21 cellular contexts compared by ENCODE assay signal in genomic region chr2:175755656-175756386, GRCh38.
DNase-seq lines count a peak whose midpoint lies in the region; ATAC-seq, FAIRE-seq and TF ChIP-seq lines count a peak whose summit lies in the region.
"Had no signal": no experiment of that assay in that cellular context is flagged by ENCODE, and none has a peak within 500 bp of the region (broad histone marks: within the 10 kb centered on the region; RNA-seq: fewer than 3 reads in every experiment).

No MANE protein-coding gene starts in this region.

- H3K4me1 Mint-ChIP-seq in neural crest cell: peaks cover 12% of the 10 kb centered on the region
- H3K4me1 Mint-ChIP-seq: IgD-negative memory B cell had no signal

- FAIRE-seq in HepG2 (lab: Jason Lieb, UNC): peak; percentile 55
- FAIRE-seq in K562 (lab: Jason Lieb, UNC): peak; percentile 69
- FAIRE-seq: A549, GM12878, GM19239, HTR-8/SVneo had no signal

- H3K27ac ChIP-seq in HepG2 (ENCODE audit: extremely low read length, insufficient read depth, low read length) (peak overlapping the region; percentile 30), right lobe of liver (no peak overlapping the region), K562 (ENCODE audit: extremely low read depth, low read depth, low read length) (no peak overlapping the region), esophagus muscularis mucosa (replicated peaks in 1 of 4) (no peak overlapping the region)
- H3K27ac ChIP-seq: 22Rv1, A549, KMS-11 had no signal

- H3K4me2 ChIP-seq in HepG2 (ENCODE audit: low read depth, low read length) (no peak overlapping the region; the same call in 1 of the 2 replicates), K562 (ENCODE audit: insufficient read depth, low read length) (no peak overlapping the region)
- H3K4me2 ChIP-seq: A549, KMS-11 had no signal

- H4K20me1 ChIP-seq in HepG2 (ENCODE audit: insufficient read depth, low read length): no peaks in the 10 kb centered on the region
- no peaks in the 10 kb centered on the region for H4K20me1 ChIP-seq in K562 (replicated peaks; ENCODE audit: control insufficient read depth, insufficient read depth, low read length)

- peak overlapping the region; percentile 68 for H3K27ac Mint-ChIP-seq in neural crest cell (ENCODE audit: unreplicated experiment)
- H3K27ac Mint-ChIP-seq: CD8-positive, alpha-beta T cell; HFFc6; IgD-negative memory B cell had no signal

- no peak overlapping the region for H3K4me3 Mint-ChIP-seq in neural crest cell
- H3K4me3 Mint-ChIP-seq: CD8-positive, alpha-beta T cell; HFFc6; IgD-negative memory B cell had no signal

- H3K4me1 ChIP-seq in HepG2 (ENCODE audit: insufficient read depth, low read length) (peaks cover 24% of the 10 kb centered on the region), right lobe of liver (no peaks in the 10 kb centered on the region), K562 (replicated peaks in 1 of 2; ENCODE audit: control insufficient read depth in 2 of 2, insufficient read depth in 2 of 2, low read length in 2 of 2) (no peaks in the 10 kb centered on the region), esophagus muscularis mucosa (no peaks in the 10 kb centered on the region)
- H3K4me1 ChIP-seq: A549 had no signal

- H3K27me3 Mint-ChIP-seq in neural crest cell (ENCODE audit: low read depth): no peaks in the 10 kb centered on the region

- H3K79me2 ChIP-seq in HepG2 (ENCODE audit: insufficient read depth, low read length) (no peaks in the 10 kb centered on the region), K562 (ENCODE audit: control insufficient read depth, insufficient read depth, low read length) (no peaks in the 10 kb centered on the region)

- BruUV-seq in HepG2 (replicated peaks; lab: Mats Ljungman, UMichigan) (no TSS peak), K562 (replicated peaks; lab: Mats Ljungman, UMichigan) (no TSS peak)

- CTCF ChIA-PET in HepG2 (lab: Yijun Ruan, JAX; ENCODE audit: low intra/inter-chr PET ratio, low total read pairs): no interaction called here
- CTCF ChIA-PET in K562 (lab: Yijun Ruan, JAX; ENCODE audit: low intra/inter-chr PET ratio): no interaction called here

- no peak for TF ChIP-seq CTCF in HepG2 (CRISPR knock-in tag; IDR thresholded peaks at IDR 0.05)
- no peak for TF ChIP-seq CTCF in right lobe of liver (IDR thresholded peaks at IDR 0.05)
- TF ChIP-seq CTCF in K562 (IDR thresholded peaks at IDR 0.05 in 2 of 3, conservative IDR thresholded peaks at IDR 0.05 in 1 of 3; ENCODE audit: insufficient read depth in 2 of 3, low read depth in 1 of 3, low read length in 3 of 3): no peak
- TF ChIP-seq CTCF in neural crest cell (conservative IDR thresholded peaks at IDR 0.05): no peak
- TF ChIP-seq CTCF in esophagus muscularis mucosa (IDR thresholded peaks at IDR 0.05): no peak

- H2AFZ ChIP-seq in HepG2 (ENCODE audit: low read length): no peak overlapping the region
- no peak overlapping the region for H2AFZ ChIP-seq in K562 (ENCODE audit: low read depth, low read length)

- peaks cover 5% of the 10 kb centered on the region for H3K9me3 Mint-ChIP-seq in neural crest cell
- H3K9me3 Mint-ChIP-seq: HFFc6 had no signal

- 19% methylated on average over 4 of the region's 4 CpGs for whole genome bisulfite sequencing in HepG2 (ENCODE audit: low lambda C conversion rate)
- 38% methylated on average over 4 of the region's 4 CpGs for WGBS in right lobe of liver (ENCODE audit: insufficient coverage, low coverage, low lambda C conversion rate, missing lambda C conversion rate)
- WGBS in K562 (ENCODE audit: insufficient coverage, low coverage, missing lambda C conversion rate): 2% methylated on average over 4 of the region's 4 CpGs
- 51% methylated on average over 4 of the region's 4 CpGs for WGBS in esophagus muscularis mucosa

- no peak for TF ChIP-seq POLR2A in HepG2 (IDR thresholded peaks at IDR 0.05; ENCODE audit: insufficient read depth in 1 of 2, low read depth in 2 of 2, low read length in 2 of 2)
- no peak for TF ChIP-seq POLR2A in right lobe of liver (IDR thresholded peaks at IDR 0.05)
- no peak for TF ChIP-seq POLR2A in K562 (conservative IDR thresholded peaks at IDR 0.05)
- no peak for TF ChIP-seq POLR2A in esophagus muscularis mucosa (IDR thresholded peaks at IDR 0.05; ENCODE audit: low read depth)

- H3K4me3 ChIP-seq in HepG2 (replicated peaks in 1 of 3; ENCODE audit: insufficient read depth in 1 of 3, low read depth in 2 of 3, low read length in 3 of 3) (no peak overlapping the region), right lobe of liver (no peak overlapping the region), K562 (no peak overlapping the region), esophagus muscularis mucosa (no peak overlapping the region)
- H3K4me3 ChIP-seq: A549, GM12878 had no signal

- H3K9ac ChIP-seq in HepG2 (ENCODE audit: insufficient read depth, low read depth, low read length) (no peak overlapping the region), K562 (ENCODE audit: insufficient read depth in 1 of 2, low read depth in 2 of 2, low read length in 2 of 2) (no peak overlapping the region)
- H3K9ac ChIP-seq: KMS-11 had no signal

- H3K9me3 ChIP-seq in HepG2 (ENCODE audit: low read length) (no peaks in the 10 kb centered on the region), right lobe of liver (no peaks in the 10 kb centered on the region), K562 (replicated peaks; ENCODE audit: control insufficient read depth, insufficient read depth, low read depth, low read length) (no peaks in the 10 kb centered on the region), esophagus muscularis mucosa (no peaks in the 10 kb centered on the region)
- H3K9me3 ChIP-seq: A549 had no signal

- TF ChIP-seq EP300 in HepG2 (IDR thresholded peaks at IDR 0.05; ENCODE audit: low read depth in 2 of 2, low read length in 2 of 2) (peak in 1 of 2 experiments; percentile 17; a peak in 1 of 4 replicates), HepG2 (CRISPR knock-in tag; IDR thresholded peaks at IDR 0.05; ENCODE audit: borderline replicate concordance) (no peak), K562 (IDR thresholded peaks at IDR 0.05; ENCODE audit: low read length) (no peak), esophagus muscularis mucosa (IDR thresholded peaks at IDR 0.05) (no peak)

- TF ChIP-seq RAD21 in HepG2 (CRISPR knock-in tag; IDR thresholded peaks at IDR 0.05): no peak
- no peak for TF ChIP-seq RAD21 in K562 (CRISPR knock-in tag; conservative IDR thresholded peaks at IDR 0.05 in 1 of 2, IDR thresholded peaks at IDR 0.05 in 1 of 2)

- H3K9me1 ChIP-seq in K562 (ENCODE audit: control insufficient read depth, insufficient read depth, low read length): no peaks in the 10 kb centered on the region

- DNase-seq in HepG2 (ENCODE audit: low spot score): peak; percentile 58
- DNase-seq in right lobe of liver: no peak
- no peak for DNase-seq in K562 (ENCODE audit: extremely low read depth in 1 of 4, low spot score in 3 of 4)
- no peak for DNase-seq in neural crest cell (ENCODE audit: low read depth, low spot score)
- DNase-seq in NCI-H187 (lab: John Stamatoyannopoulos, UW): no peak
- DNase-seq in esophagus muscularis mucosa (ENCODE audit: extremely low spot score): no peak
- DNase-seq: AML-193; Calu3; CD8-positive, alpha-beta T cell; DND-41; EL; HFFc6 had no signal

- no peaks in the 10 kb centered on the region for H3K27me3 ChIP-seq in HepG2 (ENCODE audit: control insufficient read depth in 1 of 2, insufficient read depth in 2 of 2, low read length in 2 of 2)
- no peaks in the 10 kb centered on the region for H3K27me3 ChIP-seq in right lobe of liver
- peaks cover 3 to 8% of the 10 kb centered on the region in 2 experiments; a peak in 3 of 5 replicates for H3K27me3 ChIP-seq in K562 (ENCODE audit: control insufficient read depth in 2 of 2, insufficient read depth in 2 of 2, low read length in 2 of 2)
- no peaks in the 10 kb centered on the region for H3K27me3 ChIP-seq in esophagus muscularis mucosa

- H3K36me3 ChIP-seq in HepG2 (replicated peaks in 1 of 2; ENCODE audit: control insufficient read depth in 1 of 2, insufficient read depth in 2 of 2, low read length in 2 of 2): no peaks in the 10 kb centered on the region
- no peaks in the 10 kb centered on the region for H3K36me3 ChIP-seq in right lobe of liver
- H3K36me3 ChIP-seq in K562 (ENCODE audit: control insufficient read depth, insufficient read depth, low read length): no peaks in the 10 kb centered on the region
- no peaks in the 10 kb centered on the region for H3K36me3 ChIP-seq in esophagus muscularis mucosa

- ATAC-seq in HepG2: peak; percentile 96
- no peak for ATAC-seq in right lobe of liver
- ATAC-seq in K562: no peak
- ATAC-seq in HG02885 (IDR thresholded peaks at IDR 0.05; ENCODE audit: poor library complexity, unreplicated experiment): no peak
- ATAC-seq: A549; CD8-positive, alpha-beta T cell; GM12878; HCT116 had no signal

- POLR2A ChIA-PET in HepG2 (lab: Yijun Ruan, JAX) (no interaction called here), K562 (lab: Yijun Ruan, JAX) (no interaction called here)

- in situ Hi-C loops in HepG2 (cut with HindIII; ENCODE audit: extremely low pct_ligation_motif_present, low pct_unique_long_range_greater_than_20kb): no loop called here
- in situ Hi-C loops in K562 (cut with MboI): no loop called here

- H3K36me3 Mint-ChIP-seq in neural crest cell (ENCODE audit: low read depth): peaks cover 6% of the 10 kb centered on the region
- H3K36me3 Mint-ChIP-seq: CD8-positive, alpha-beta T cell; IgD-negative memory B cell had no signal

- intact Hi-C loops in HepG2 (cut with micrococcal nuclease; ENCODE audit: unreplicated experiment) (no loop called here), right lobe of liver (cut with DNase I) (no loop called here), K562 (cut with micrococcal nuclease) (no loop called here), esophagus muscularis mucosa (cut with DNase I) (no loop called here)

TF ChIP-seq in HepG2, 621 proteins besides CTCF, POLR2A, EP300 and RAD21 (continues in another document):
- TF ChIP-seq ZFP1 (CRISPR knock-in tag; IDR thresholded peaks at IDR 0.05) (0 out of 2 replicates have a peak, but pooled peaks have one; percentile 50), SOX13 (IDR thresholded peaks at IDR 0.05) (no peak), SOX13 (CRISPR knock-in tag; conservative IDR thresholded peaks at IDR 0.05 in 1 of 2, IDR thresholded peaks at IDR 0.05 in 1 of 2) (peak in 1 of 2 experiments; percentile 19; a peak in 1 of 4 replicates), ATF1 (CRISPR knock-in tag; IDR thresholded peaks at IDR 0.05) (peak; percentile 30; the same call in 1 of the 2 replicates), FOXA3 (CRISPR knock-in tag; IDR thresholded peaks at IDR 0.05) (0 out of 2 replicates have a peak, but pooled peaks have one; percentile 12), CEBPB (IDR thresholded peaks at IDR 0.05; ENCODE audit: borderline replicate concordance, low read depth, low read length) (peak; percentile 87)

TF ChIP-seq in K562, 482 proteins besides CTCF, POLR2A, EP300 and RAD21 (continues in another document):
- no peak for TF ChIP-seq RBM17 (IDR thresholded peaks at IDR 0.05; ENCODE audit: borderline replicate concordance, low read depth, low read length)

Comparison
In these comparisons a context has a peak if more than half of its experiments do, and no peak if none do; other contexts are left out.
1. Of the 241 proteins assayed by ChIP-seq in both HepG2 and K562: peak only in HepG2: ATF1, CEBPB, FOXA3 and ZFP1; only in K562: none; in both: none; in neither: 235; mixed calls (peak in some experiments, not most) for 2.